Comparison of ENCODE assay signal across 26 cellular contexts in the genomic region with DNA sequence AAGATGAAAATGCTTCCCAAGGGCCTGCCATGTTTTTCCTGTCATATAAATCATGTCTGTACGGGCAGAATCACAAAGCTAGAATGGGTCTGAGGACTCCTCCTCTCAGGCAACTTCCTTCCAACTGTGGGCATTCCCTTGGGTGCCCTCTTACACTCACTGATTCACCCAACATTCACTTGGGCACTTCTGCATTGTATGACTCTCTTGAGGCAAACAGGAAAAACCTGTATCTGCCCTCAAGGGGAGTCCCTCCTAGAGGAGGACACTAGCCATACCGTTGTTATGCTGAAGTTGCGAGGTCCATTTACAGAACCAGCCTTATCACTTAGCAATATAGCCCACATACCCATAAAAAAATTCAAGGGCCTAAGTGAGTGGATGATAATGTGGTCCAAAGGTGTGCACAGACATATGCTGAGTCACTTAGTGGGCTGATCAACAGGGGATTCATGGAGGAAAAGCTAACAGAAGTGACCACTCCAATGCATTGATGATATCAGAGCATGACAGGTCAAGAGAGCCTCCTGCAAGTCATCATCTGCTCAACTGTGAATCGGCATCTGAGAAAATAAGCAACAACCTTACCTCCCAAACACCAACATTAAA.
A peak's percentile ranks its signal among the peaks of the same experiment; 100 is the strongest.
DNase-seq lines count a peak whose midpoint lies in the region; ATAC-seq and TF ChIP-seq lines count a peak whose summit lies in the region.
"Had no signal": no experiment of that assay in that cellular context is flagged by ENCODE, and none has a peak within 500 bp of the region (broad histone marks: within the 10 kb centered on the region; RNA-seq: fewer than 3 reads in every experiment).

No MANE protein-coding gene starts in this region.

- CTCF ChIA-PET in CD8-positive, alpha-beta T cell (lab: Charles Lee) = no interaction called here
- CTCF ChIA-PET in A673 (lab: Charles Lee) = no interaction called here

- H3K27me3 Mint-ChIP-seq in CD8-positive, alpha-beta T cell (ENCODE audit: low read depth) = no peaks in the 10 kb centered on the region
- H3K27me3 Mint-ChIP-seq: B cell, IgD-negative memory B cell had no signal

- no peaks in the 10 kb centered on the region for H3K9me3 ChIP-seq in CD8-positive, alpha-beta T cell (ENCODE audit: low read length)
- H3K9me3 ChIP-seq in A673 (ENCODE audit: low read depth, low read length, poor library complexity, severe bottlenecking) = no peaks in the 10 kb centered on the region

- DNase-seq in CD8-positive, alpha-beta T cell = no peak
- DNase-seq in ELF-1 (ENCODE audit: low read depth, low spot score) (peak; percentile 22), SK-N-DZ (ENCODE audit: low spot score) (peak; percentile 8), A673 (ENCODE audit: low spot score) (no peak)
- no peak for DNase-seq in stimulated activated CD4-positive, alpha-beta T cell treated with anti-CD3 and anti-CD28 coated beads, Interleukin-15, amount 100 ng/mL, for 24 hours
- DNase-seq: Calu3; GM23248; H9; HFFc6; NCI-H1092; NCI-H1417 treated with DMSO at 0.1 percent for 48 hours; NCI-H1694 treated with DMSO at 0.1 percent for 48 hours; NCI-H2081; NCI-H2171 treated with DMSO at 0.1 percent for 48 hours; NCI-H345; NCI-H510A treated with DMSO at 0.1 percent for 48 hours; NCI-H774; NK-92 treated with Interleukin-12 subunit alpha and Interleukin-12 subunit beta, amount 100 ng/mL, for 24 hours; Right ventricle myocardium superior; RPMI8226 had no signal

- H3K4me1 ChIP-seq in CD8-positive, alpha-beta T cell (ENCODE audit: insufficient read depth, low read length) = no peaks in the 10 kb centered on the region
- no peaks in the 10 kb centered on the region for H3K4me1 ChIP-seq in A673 (ENCODE audit: insufficient read depth, low read length, poor library complexity, severe bottlenecking)

- H3K27me3 ChIP-seq in CD8-positive, alpha-beta T cell (ENCODE audit: insufficient read depth, low read length) = no peaks in the 10 kb centered on the region
- no peaks in the 10 kb centered on the region for H3K27me3 ChIP-seq in A673 (replicated peaks; ENCODE audit: insufficient read depth, low read depth, low read length, poor library complexity)

- no peaks in the 10 kb centered on the region for H3K36me3 ChIP-seq in CD8-positive, alpha-beta T cell (ENCODE audit: insufficient read depth, low read length)
- H3K36me3 ChIP-seq in A673 (ENCODE audit: insufficient read depth, low read length, poor library complexity, severe bottlenecking) = no peaks in the 10 kb centered on the region

- peaks cover 41% of the 10 kb centered on the region for H3K36me3 Mint-ChIP-seq in CD8-positive, alpha-beta T cell
- H3K36me3 Mint-ChIP-seq: IgD-negative memory B cell had no signal

- ATAC-seq in CD8-positive, alpha-beta T cell = no peak
- ATAC-seq in esophagus mucosa = peak; percentile 87
- no peak for ATAC-seq in HG02840 (IDR thresholded peaks at IDR 0.05; ENCODE audit: low FRiP score, unreplicated experiment)
- no peak for ATAC-seq in HG02678 (IDR thresholded peaks at IDR 0.05; ENCODE audit: unreplicated experiment)

- intact Hi-C loops in CD8-positive, alpha-beta T cell (cut with DNase I, micrococcal nuclease) = no loop called here
- intact Hi-C loops in A673 (cut with micrococcal nuclease; ENCODE audit: unreplicated experiment) = no loop called here

- H3K27ac Mint-ChIP-seq in CD8-positive, alpha-beta T cell = peak overlapping the region; percentile 21
- H3K27ac Mint-ChIP-seq: B cell, H9, HFFc6, IgD-negative memory B cell had no signal

- no peak overlapping the region for H3K27ac ChIP-seq in CD8-positive, alpha-beta T cell (ENCODE audit: low read depth, low read length)
- H3K27ac ChIP-seq in A673 (ENCODE audit: low read depth, low read length, poor library complexity, severe bottlenecking) = no peak overlapping the region
- H3K27ac ChIP-seq: C4-2B, GM23248 had no signal

- POLR2A ChIA-PET in CD8-positive, alpha-beta T cell (lab: Charles Lee) = no interaction called here
- POLR2A ChIA-PET in A673 (lab: Charles Lee; ENCODE audit: low non-redundant PET) = no interaction called here

- no peak for TF ChIP-seq CTCF in CD8-positive, alpha-beta T cell (IDR thresholded peaks at IDR 0.05)
- no peak for TF ChIP-seq CTCF in A673 (conservative IDR thresholded peaks at IDR 0.05; ENCODE audit: low read depth, low read length)

- BruUV-seq in A673 (replicated peaks; lab: Mats Ljungman, UMichigan) = no TSS peak

- H3K4me3 Mint-ChIP-seq in CD8-positive, alpha-beta T cell = no peak overlapping the region
- H3K4me3 Mint-ChIP-seq: B cell, H9, HFFc6, IgD-negative memory B cell had no signal

- H3K4me1 Mint-ChIP-seq in CD8-positive, alpha-beta T cell (ENCODE audit: low read depth) = peaks cover 20% of the 10 kb centered on the region

- no peak overlapping the region for H3K4me3 ChIP-seq in CD8-positive, alpha-beta T cell (ENCODE audit: low read depth, low read length)
- H3K4me3 ChIP-seq in A673 (ENCODE audit: low read depth, low read length, poor library complexity, severe bottlenecking) = no peak overlapping the region
- H3K4me3 ChIP-seq: GM23248 had no signal

- no peaks in the 10 kb centered on the region for H3K9me3 Mint-ChIP-seq in CD8-positive, alpha-beta T cell
- H3K9me3 Mint-ChIP-seq: HFFc6, IgD-negative memory B cell had no signal

Comparison
In these comparisons a context has a peak if more than half of its experiments do, and no peak if none do; other contexts are left out.
1. DNase-seq: peak in ELF-1 (single experiment) and SK-N-DZ (single experiment); none in CD8-positive, alpha-beta T cell (0 of 7), stimulated activated CD4-positive, alpha-beta T cell treated with anti-CD3 and anti-CD28 coated beads, Interleukin-15, amount 100 ng/mL, for 24 hours (single experiment) and A673 (single experiment).